ENCODE assay signal across 8 cellular contexts in the genomic region with DNA sequence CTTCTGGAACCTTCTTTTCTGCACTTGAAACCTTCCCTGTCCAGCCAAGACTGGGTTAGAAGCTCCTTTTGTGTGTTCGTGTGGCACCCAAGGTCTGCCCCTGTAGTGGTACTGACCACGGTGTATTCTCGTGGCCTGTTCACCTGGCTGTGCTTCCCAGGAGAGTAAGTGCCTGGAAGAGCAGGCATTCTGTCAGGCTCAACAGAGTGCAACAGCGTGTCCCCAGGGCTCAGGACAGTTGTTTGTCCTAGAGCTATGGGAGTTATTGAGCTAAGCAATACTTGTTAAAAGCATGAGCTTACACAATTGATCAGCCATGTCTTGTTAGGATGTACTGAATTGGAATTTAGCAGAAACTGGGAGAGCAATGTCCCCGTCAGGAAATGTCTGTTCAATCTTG. TPM values are rescaled to one million over a fixed set of nuclear protein-coding genes. Genes with fewer than 3 reads are reported as not detected.
DNase-seq lines count a peak whose midpoint lies in the region; ATAC-seq and TF ChIP-seq lines count a peak whose summit lies in the region.

No MANE protein-coding gene starts in this region.

- no peak for DNase-seq in CD4-positive, alpha-beta memory T cell
- DNase-seq in MM.1S (no peak), epithelial cell of prostate (ENCODE audit: low read depth, low spot score) (no peak), progenitor cell of endocrine pancreas (ENCODE audit: low spot score, unreplicated experiment) (no peak), NCI-H146 (lab: John Stamatoyannopoulos, UW) (no peak), SW480 (ENCODE audit: low spot score) (no peak), 8988T (no peak)

- H3K36me3 Mint-ChIP-seq in CD4-positive, alpha-beta memory T cell: peaks cover 6 to 14% of the 10 kb centered on the region in 2 donors
- no peaks in the 10 kb centered on the region for H3K36me3 Mint-ChIP-seq in progenitor cell of endocrine pancreas (ENCODE audit: insufficient read depth)

- H3K4me3 Mint-ChIP-seq in CD4-positive, alpha-beta memory T cell: peak overlapping the region in 2 of 8 donors; percentile 15 to 39
- peak overlapping the region; percentile 53 for H3K4me3 Mint-ChIP-seq in progenitor cell of endocrine pancreas (ENCODE audit: low read depth)

- no peaks in the 10 kb centered on the region for H3K27me3 ChIP-seq in CD4-positive, alpha-beta memory T cell (ENCODE audit: insufficient read depth, low read length)
- H3K27me3 ChIP-seq in MM.1S (replicated peaks; ENCODE audit: insufficient read depth, low read length): no peaks in the 10 kb centered on the region

- no peaks in the 10 kb centered on the region for H4K20me1 ChIP-seq in MM.1S (ENCODE audit: insufficient read depth, low read length)

- H3K4me2 ChIP-seq in MM.1S (ENCODE audit: low read depth, low read length): peak overlapping the region; percentile 92; the same call in 1 of the 2 replicates

- no peak overlapping the region for H2AFZ ChIP-seq in MM.1S (ENCODE audit: low read length)

- H3K4me1 Mint-ChIP-seq in CD4-positive, alpha-beta memory T cell: peaks cover 21 to 38% (median 28%) of the 10 kb centered on the region in 4 donors
- H3K4me1 Mint-ChIP-seq in progenitor cell of endocrine pancreas (ENCODE audit: low read depth): peaks cover 21% of the 10 kb centered on the region

- peaks cover 22% of the 10 kb centered on the region for H3K79me2 ChIP-seq in MM.1S (ENCODE audit: low read length)

- H3K9ac ChIP-seq in MM.1S (ENCODE audit: low read length): peak overlapping the region; percentile 57; the same call in 1 of the 2 replicates

- no peaks in the 10 kb centered on the region for H3K36me3 ChIP-seq in CD4-positive, alpha-beta memory T cell (ENCODE audit: insufficient read depth, low read length)
- H3K36me3 ChIP-seq in MM.1S (replicated peaks; ENCODE audit: insufficient read depth, low read length): no peaks in the 10 kb centered on the region

- H3K27me3 Mint-ChIP-seq in CD4-positive, alpha-beta memory T cell: no peaks in the 10 kb centered on the region
- no peaks in the 10 kb centered on the region for H3K27me3 Mint-ChIP-seq in progenitor cell of endocrine pancreas

- no peaks in the 10 kb centered on the region for H3K9me3 Mint-ChIP-seq in CD4-positive, alpha-beta memory T cell
- no peaks in the 10 kb centered on the region for H3K9me3 Mint-ChIP-seq in progenitor cell of endocrine pancreas (ENCODE audit: low read depth)

- no peaks in the 10 kb centered on the region for H3K9me2 ChIP-seq in MM.1S (replicated peaks; ENCODE audit: insufficient read depth, low read length)

- no peak overlapping the region for H3K4me3 ChIP-seq in CD4-positive, alpha-beta memory T cell (ENCODE audit: low read length in 2 of 2)
- no peak overlapping the region for H3K4me3 ChIP-seq in MM.1S (ENCODE audit: low read length)

- peak overlapping the region in 5 of 7 donors; percentile 13 to 82 (median 55) for H3K27ac Mint-ChIP-seq in CD4-positive, alpha-beta memory T cell
- peak overlapping the region; percentile 26 for H3K27ac Mint-ChIP-seq in progenitor cell of endocrine pancreas

- intact Hi-C loops in CD4-positive, alpha-beta memory T cell (cut with micrococcal nuclease): no loop called here

- H3K27ac ChIP-seq in CD4-positive, alpha-beta memory T cell (ENCODE audit: low read depth, low read length): no peak overlapping the region
- H3K27ac ChIP-seq in MM.1S (ENCODE audit: low read length) (peak overlapping the region; percentile 83; the same call in 1 of the 2 replicates), epithelial cell of prostate (peak overlapping the region; percentile 97)

- peaks cover 25% of the 10 kb centered on the region for H3K4me1 ChIP-seq in CD4-positive, alpha-beta memory T cell (ENCODE audit: insufficient read depth, low read length)
- H3K4me1 ChIP-seq in MM.1S (ENCODE audit: low read length): peaks cover 62% of the 10 kb centered on the region

- H3K9me3 ChIP-seq in CD4-positive, alpha-beta memory T cell (ENCODE audit: control insufficient read depth in 1 of 2, low read length in 2 of 2): no peaks in the 10 kb centered on the region
- no peaks in the 10 kb centered on the region for H3K9me3 ChIP-seq in MM.1S (replicated peaks; ENCODE audit: insufficient read depth, low read length)

- H3F3A ChIP-seq in MM.1S (ENCODE audit: insufficient read depth, low read length): peaks cover 40% of the 10 kb centered on the region

- TF ChIP-seq CTCF in MM.1S (IDR thresholded peaks at IDR 0.05; ENCODE audit: low read length) (no peak), progenitor cell of endocrine pancreas (IDR thresholded peaks at IDR 0.05; ENCODE audit: unreplicated experiment) (no peak)

- CTCF ChIA-PET in CD4-positive, alpha-beta memory T cell (lab: Charles Lee; ENCODE audit: partially characterized antibody): interaction anchor here (0.5 to 2.6 kb wide), 2 partner anchors 14 to 276 kb away, joined by 4 to 11 read pairs; no protein-coding TSS in a partner anchor

- ATAC-seq in GM19324 (IDR thresholded peaks at IDR 0.05; ENCODE audit: low FRiP score, unreplicated experiment): no peak

- POLR2A ChIA-PET in CD4-positive, alpha-beta memory T cell (lab: Charles Lee; ENCODE audit: partially characterized antibody): interaction anchor here (1.1 to 5.9 kb wide), 3 partner anchors 14 to 224 kb away, joined by 3 to 114 read pairs (median 3); a partner anchor contains a TSS

RNA-seq across cellular contexts. Expression of a gene that starts 12.9 kb away (rescaled TPM):
- total RNA-seq in CD4-positive, alpha-beta memory T cell: 100 to 1,000 TPM; 200 to 208 TPM
- polyA plus RNA-seq in CD4-positive, alpha-beta memory T cell: 10 to 100 TPM; 46.8 to 73.6 TPM
- total RNA-seq in progenitor cell of endocrine pancreas: 216 and 224 TPM in 2 replicates
